In the genomic region with DNA sequence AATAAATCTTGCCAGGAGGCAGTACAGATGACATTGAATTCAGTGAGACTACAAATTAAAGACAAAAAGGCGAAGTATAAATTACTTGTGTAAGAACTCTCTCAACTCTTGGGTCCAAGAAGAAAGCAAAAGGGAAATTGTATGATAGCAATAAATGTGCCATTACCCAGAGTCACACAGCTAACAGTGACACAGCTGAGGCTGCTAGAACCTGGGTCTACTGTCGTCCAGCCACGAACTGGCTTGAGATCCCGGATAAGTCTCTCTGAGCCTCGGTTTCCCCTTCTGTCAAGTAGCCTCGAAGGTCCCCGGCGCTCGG, we compare ENCODE assay signal across 8 cellular contexts. TPM values are rescaled to one million over a fixed set of nuclear protein-coding genes. Genes with fewer than 3 reads are reported as not detected.
DNase-seq lines count a peak whose midpoint lies in the region; ATAC-seq and TF ChIP-seq lines count a peak whose summit lies in the region.

No MANE protein-coding gene starts in this region.

- H3K27me3 ChIP-seq in iPS-20b (ENCODE audit: insufficient read depth, low read length): no peaks in the 10 kb centered on the region
- no peaks in the 10 kb centered on the region for H3K27me3 ChIP-seq in suprapubic skin

- no peaks in the 10 kb centered on the region for H3K9me3 Mint-ChIP-seq in activated CD8-positive, alpha-beta memory T cell treated with anti-CD3 and anti-CD28 coated beads, Interleukin-2, amount 10 ng/mL, durations not matched to agents 7 days and 5 days (ENCODE audit: low read depth)
- H3K9me3 Mint-ChIP-seq in activated CD4-positive, alpha-beta memory T cell treated with anti-CD3 and anti-CD28 coated beads for 36 hours: no peaks in the 10 kb centered on the region

- H3K36me3 ChIP-seq in iPS-20b (ENCODE audit: insufficient read depth, low read depth, low read length) (peaks cover 6% of the 10 kb centered on the region; the same call in 1 of the 2 replicates), suprapubic skin (no peaks in the 10 kb centered on the region)

- ATAC-seq in activated CD8-positive, alpha-beta memory T cell treated with anti-CD3 and anti-CD28 coated beads, Interleukin-2, amount 10 ng/mL, durations not matched to agents 7 days and 5 days: no peak
- ATAC-seq in sciatic nerve: no peak
- no peak for ATAC-seq in GM21786 (IDR thresholded peaks at IDR 0.05; ENCODE audit: unreplicated experiment)

- H3K4me3 ChIP-seq in iPS-20b (ENCODE audit: low read length): peak overlapping the region; percentile 79
- peak overlapping the region; percentile 63 for H3K4me3 ChIP-seq in suprapubic skin

- TF ChIP-seq EP300 in suprapubic skin (IDR thresholded peaks at IDR 0.05): no peak

- H3K9ac ChIP-seq in iPS-20b (ENCODE audit: low read depth, low read length): peak overlapping the region; percentile 80; the same call in 1 of the 2 replicates

- no peaks in the 10 kb centered on the region for H3K36me3 Mint-ChIP-seq in activated CD8-positive, alpha-beta memory T cell treated with anti-CD3 and anti-CD28 coated beads, Interleukin-2, amount 10 ng/mL, durations not matched to agents 7 days and 5 days
- no peaks in the 10 kb centered on the region for H3K36me3 Mint-ChIP-seq in activated CD4-positive, alpha-beta memory T cell treated with anti-CD3 and anti-CD28 coated beads for 36 hours

- intact Hi-C loops in activated CD4-positive, alpha-beta memory T cell treated with anti-CD3 and anti-CD28 coated beads for 36 hours (cut with micrococcal nuclease): loop anchor here (1.0 to 10.0 kb wide), 2 partner anchors 364 to 471 kb away; no protein-coding TSS in a partner anchor
- intact Hi-C loops in sciatic nerve (cut with DNase I): loop anchor here (10.0 kb wide), 1 partner anchor 361 kb away; no protein-coding TSS in a partner anchor

- no peak for TF ChIP-seq CTCF in suprapubic skin (IDR thresholded peaks at IDR 0.05)

- H3K4me1 Mint-ChIP-seq in activated CD8-positive, alpha-beta memory T cell treated with anti-CD3 and anti-CD28 coated beads, Interleukin-2, amount 10 ng/mL, durations not matched to agents 7 days and 5 days: peaks cover 8% of the 10 kb centered on the region
- H3K4me1 Mint-ChIP-seq in activated CD4-positive, alpha-beta memory T cell treated with anti-CD3 and anti-CD28 coated beads for 36 hours (ENCODE audit: low read depth): peaks cover 14% of the 10 kb centered on the region

- CTCF ChIA-PET in activated CD8-positive, alpha-beta memory T cell treated with anti-CD3 and anti-CD28 coated beads, Interleukin-2, amount 10 ng/mL, durations not matched to agents 7 days and 5 days (lab: Charles Lee): no interaction called here
- CTCF ChIA-PET in activated CD4-positive, alpha-beta memory T cell treated with anti-CD3 and anti-CD28 coated beads for 36 hours (lab: Charles Lee): interaction anchor here (1.0 to 1.4 kb wide), 2 partner anchors 82 to 364 kb away, joined by 3 to 7 read pairs; no protein-coding TSS in a partner anchor

- H3K27ac Mint-ChIP-seq in activated CD8-positive, alpha-beta memory T cell treated with anti-CD3 and anti-CD28 coated beads, Interleukin-2, amount 10 ng/mL, durations not matched to agents 7 days and 5 days: peak overlapping the region; percentile 42
- H3K27ac Mint-ChIP-seq in activated CD4-positive, alpha-beta memory T cell treated with anti-CD3 and anti-CD28 coated beads for 36 hours: no peak overlapping the region

- peak overlapping the region; percentile 1 for H3K4me3 Mint-ChIP-seq in activated CD8-positive, alpha-beta memory T cell treated with anti-CD3 and anti-CD28 coated beads, Interleukin-2, amount 10 ng/mL, durations not matched to agents 7 days and 5 days
- H3K4me3 Mint-ChIP-seq in activated CD4-positive, alpha-beta memory T cell treated with anti-CD3 and anti-CD28 coated beads for 36 hours: peak overlapping the region; percentile 66

- H3K4me1 ChIP-seq in iPS-20b (ENCODE audit: insufficient read depth, low read length): peaks cover 43% of the 10 kb centered on the region
- peaks cover 24% of the 10 kb centered on the region for H3K4me1 ChIP-seq in suprapubic skin

- WGBS in suprapubic skin: 8% methylated on average over 9 of the region's 9 CpGs

- no peak for TF ChIP-seq POLR2A in suprapubic skin (IDR thresholded peaks at IDR 0.05)

- POLR2A ChIA-PET in activated CD4-positive, alpha-beta memory T cell treated with anti-CD3 and anti-CD28 coated beads for 36 hours (lab: Charles Lee): no interaction called here

- no peaks in the 10 kb centered on the region for H3K9me3 ChIP-seq in iPS-20b (ENCODE audit: insufficient read depth, low read depth, low read length)
- no peaks in the 10 kb centered on the region for H3K9me3 ChIP-seq in suprapubic skin

- H3K27ac ChIP-seq in iPS-20b (ENCODE audit: low read length) (no peak overlapping the region), suprapubic skin (peak overlapping the region; percentile 67)

- no peak for DNase-seq in activated CD8-positive, alpha-beta memory T cell treated with anti-CD3 and anti-CD28 coated beads, Interleukin-2, amount 10 ng/mL, durations not matched to agents 7 days and 5 days
- DNase-seq in activated CD8-positive, alpha-beta memory T cell treated with anti-CD3 and anti-CD28 coated beads, Interleukin-2, amount 50 U/mL, for 4 hours: no peak
- DNase-seq in activated CD4-positive, alpha-beta memory T cell treated with anti-CD3 and anti-CD28 coated beads for 36 hours: no peak
- no peak for DNase-seq in suprapubic skin (ENCODE audit: low spot score in 2 of 2)
- DNase-seq in amniotic stem cell (lab: John Stamatoyannopoulos, UW): no peak
- DNase-seq in sciatic nerve (ENCODE audit: low spot score): no peak

- H3K27me3 Mint-ChIP-seq in activated CD8-positive, alpha-beta memory T cell treated with anti-CD3 and anti-CD28 coated beads, Interleukin-2, amount 10 ng/mL, durations not matched to agents 7 days and 5 days: peaks cover 69% of the 10 kb centered on the region
- peaks cover 49% of the 10 kb centered on the region for H3K27me3 Mint-ChIP-seq in activated CD4-positive, alpha-beta memory T cell treated with anti-CD3 and anti-CD28 coated beads for 36 hours

RNA-seq across cellular contexts. Expression of gene ROR1, which starts 0.4 kb away (rescaled TPM):
- total RNA-seq in activated CD8-positive, alpha-beta memory T cell treated with anti-CD3 and anti-CD28 coated beads, Interleukin-2, amount 10 ng/mL, durations not matched to agents 7 days and 5 days: not detected
- total RNA-seq in activated CD4-positive, alpha-beta memory T cell treated with anti-CD3 and anti-CD28 coated beads for 36 hours: under 1 TPM; 0.10 to 0.12 TPM
- total RNA-seq in suprapubic skin: 10 to 100 TPM; 10.6 to 21.7 (median 15.1) TPM
- total RNA-seq in sciatic nerve: 16.7 TPM

Comparison
In these comparisons a context has a peak if more than half of its experiments do, and no peak if none do; other contexts are left out.
1. RNA of gene ROR1, which starts 0.4 kb away (total RNA-seq): 10.6 to 21.7 TPM in suprapubic skin and 16.7 TPM in sciatic nerve (single experiment); 0.10 to 0.12 TPM in activated CD4-positive, alpha-beta memory T cell treated with anti-CD3 and anti-CD28 coated beads for 36 hours and not detected in activated CD8-positive, alpha-beta memory T cell treated with anti-CD3 and anti-CD28 coated beads, Interleukin-2, amount 10 ng/mL, durations not matched to agents 7 days and 5 days; every median in the first group is over 10 times any median in the second.